7 cellular contexts compared by ENCODE assay signal in the genomic region with DNA sequence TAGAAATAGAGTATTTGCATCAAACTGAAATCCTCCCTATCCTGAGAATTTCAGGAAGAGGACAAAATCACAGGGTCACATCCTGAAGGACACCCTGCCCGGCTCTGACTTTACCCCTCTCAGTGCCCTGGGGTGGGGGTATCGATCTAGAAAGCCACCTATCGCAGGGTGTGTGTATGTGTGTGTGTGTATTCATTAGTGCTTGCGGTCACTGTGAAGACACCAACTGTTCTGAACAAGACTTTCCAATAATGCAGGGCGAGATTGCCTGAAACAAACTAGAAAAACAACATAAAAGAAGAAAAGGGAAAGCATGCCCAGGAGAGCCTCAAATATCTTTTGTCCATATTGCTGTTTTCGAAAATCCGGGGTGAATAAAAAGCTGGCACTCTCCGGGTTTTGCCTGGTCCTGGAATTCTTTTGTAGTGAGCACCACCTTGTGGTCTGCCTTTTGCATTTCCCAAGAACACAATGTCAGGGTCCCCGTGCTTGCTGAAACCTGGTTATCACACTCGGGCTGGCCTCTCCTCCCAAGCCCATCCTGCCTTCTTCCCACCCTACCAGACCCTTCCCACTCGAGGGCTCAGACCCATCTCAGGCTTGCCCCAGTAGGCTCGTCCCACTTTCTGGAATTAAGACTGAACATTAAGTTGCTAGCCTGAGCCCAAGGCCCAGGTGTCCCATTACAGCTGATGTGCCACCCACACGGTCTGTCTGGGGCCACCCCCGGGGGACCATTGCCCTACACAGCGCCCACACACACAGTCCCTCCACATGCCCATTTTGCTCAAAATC. TPM values are rescaled to one million over a fixed set of nuclear protein-coding genes. Genes with fewer than 3 reads are reported as not detected.
DNase-seq lines count a peak whose midpoint lies in the region; ATAC-seq and TF ChIP-seq lines count a peak whose summit lies in the region.

No MANE protein-coding gene starts in this region.

- no peak overlapping the region for H3K27ac Mint-ChIP-seq in activated CD4-positive, alpha-beta memory T cell treated with anti-CD3 and anti-CD28 coated beads, Interleukin-2, amount 10 ng/mL, durations not matched to agents 7 days and 5 days

- CTCF ChIA-PET in RWPE1 (lab: Yijun Ruan, JAX), result interaction anchor here (0.6 to 3.0 kb wide), 6 partner anchors 13 to 715 kb away, joined by 3 to 13 read pairs (median 4); a partner anchor contains a TSS
- CTCF ChIA-PET in activated CD4-positive, alpha-beta memory T cell treated with anti-CD3 and anti-CD28 coated beads, Interleukin-2, amount 10 ng/mL, durations not matched to agents 7 days and 5 days (lab: Charles Lee), result interaction anchor here (1.4 to 1.7 kb wide), 2 partner anchors 14 to 25 kb away, joined by 3 to 6 read pairs; a partner anchor contains a TSS

- ATAC-seq in mucosa of descending colon (peak; percentile 58), GM19467 (IDR thresholded peaks at IDR 0.05; ENCODE audit: unreplicated experiment) (no peak)

- intact Hi-C loops in mucosa of descending colon (cut with DNase I, micrococcal nuclease), result loop anchor here in 1 of 2 donors (10.0 kb wide), 1 partner anchor 716 kb away; no protein-coding TSS in a partner anchor

- no peaks in the 10 kb centered on the region for H3K9me3 ChIP-seq in mucosa of descending colon

- peaks cover 2% of the 10 kb centered on the region for H3K27me3 Mint-ChIP-seq in activated CD4-positive, alpha-beta memory T cell treated with anti-CD3 and anti-CD28 coated beads, Interleukin-2, amount 10 ng/mL, durations not matched to agents 7 days and 5 days

- TF ChIP-seq CTCF in LNCAP (IDR thresholded peaks at IDR 0.05) (peak; percentile 63), RWPE1 (conservative IDR thresholded peaks at IDR 0.05; ENCODE audit: low read depth) (peak; percentile 68), epithelial cell of proximal tubule (conservative IDR thresholded peaks at IDR 0.05; ENCODE audit: low read depth, low read length) (peak; percentile 80), mucosa of descending colon (IDR thresholded peaks at IDR 0.05) (no peak)

- H3K4me1 Mint-ChIP-seq in activated CD4-positive, alpha-beta memory T cell treated with anti-CD3 and anti-CD28 coated beads, Interleukin-2, amount 10 ng/mL, durations not matched to agents 7 days and 5 days, result peaks cover 25% of the 10 kb centered on the region

- H3K4me3 Mint-ChIP-seq in activated CD4-positive, alpha-beta memory T cell treated with anti-CD3 and anti-CD28 coated beads, Interleukin-2, amount 10 ng/mL, durations not matched to agents 7 days and 5 days, result no peak overlapping the region

- peak overlapping the region; percentile 23 for H3K4me3 ChIP-seq in epithelial cell of proximal tubule (ENCODE audit: low read depth, low read length)
- H3K4me3 ChIP-seq in mucosa of descending colon, result no peak overlapping the region

- no peaks in the 10 kb centered on the region for H3K36me3 Mint-ChIP-seq in activated CD4-positive, alpha-beta memory T cell treated with anti-CD3 and anti-CD28 coated beads, Interleukin-2, amount 10 ng/mL, durations not matched to agents 7 days and 5 days (ENCODE audit: low read depth)

- H3K4me1 ChIP-seq in mucosa of descending colon (ENCODE audit: low read depth), result no peaks in the 10 kb centered on the region

- no peaks in the 10 kb centered on the region for H3K9me3 Mint-ChIP-seq in activated CD4-positive, alpha-beta memory T cell treated with anti-CD3 and anti-CD28 coated beads, Interleukin-2, amount 10 ng/mL, durations not matched to agents 7 days and 5 days

- no peak overlapping the region for H3K27ac ChIP-seq in RWPE1

- DNase-seq in ELR (ENCODE audit: low read depth) (peak; percentile 73), RWPE1 (ENCODE audit: low spot score) (peak; percentile 59), epithelial cell of proximal tubule (ENCODE audit: low read depth) (no peak), mucosa of descending colon (peak in 1 of 3 donors; percentile 62)
- no peak for DNase-seq in activated CD4-positive, alpha-beta memory T cell treated with anti-CD3 and anti-CD28 coated beads, Interleukin-2, amount 10 ng/mL, durations not matched to agents 7 days and 5 days

- POLR2A ChIA-PET in RWPE1 (lab: Yijun Ruan, JAX; ENCODE audit: low non-redundant PET), result no interaction called here
- POLR2A ChIA-PET in activated CD4-positive, alpha-beta memory T cell treated with anti-CD3 and anti-CD28 coated beads, Interleukin-2, amount 10 ng/mL, durations not matched to agents 7 days and 5 days (lab: Charles Lee), result no interaction called here

- no peaks in the 10 kb centered on the region for H3K36me3 ChIP-seq in mucosa of descending colon (ENCODE audit: low read depth)

RNA-seq across cellular contexts. Expression of a gene that starts 25.0 kb away (rescaled TPM):
- total RNA-seq in epithelial cell of proximal tubule (110 and 111 TPM in 2 replicates), mucosa of descending colon (10 to 100 TPM; 23.4 to 37.3 (median 31.5) TPM)
- total RNA-seq in activated CD4-positive, alpha-beta memory T cell treated with anti-CD3 and anti-CD28 coated beads, Interleukin-2, amount 10 ng/mL, durations not matched to agents 7 days and 5 days, result 10 to 100 TPM; 42.6 to 44.0 TPM

Comparison
In these comparisons a context has a peak if more than half of its experiments do, and no peak if none do; other contexts are left out.
1. DNase-seq: peak in ELR (single experiment) and RWPE1 (single experiment); none in epithelial cell of proximal tubule (single experiment) and activated CD4-positive, alpha-beta memory T cell treated with anti-CD3 and anti-CD28 coated beads, Interleukin-2, amount 10 ng/mL, durations not matched to agents 7 days and 5 days (single experiment).